In genomic region chr5:173016621-173017046, GRCh38 we compare ENCODE assay signal across 1 cellular context.
TF ChIP-seq lines count a peak whose summit lies in the region.

No MANE protein-coding gene starts in this region.

TF ChIP-seq in K562, 482 proteins besides CTCF, POLR2A, EP300 and RAD21:
- peak; percentile 34; the same call in 1 of the 2 replicates for TF ChIP-seq ARID1B (IDR thresholded peaks at IDR 0.05)
- TF ChIP-seq CREB5 (CRISPR knock-in tag; IDR thresholded peaks at IDR 0.05) = no peak
- TF ChIP-seq RERE (CRISPR knock-in tag; IDR thresholded peaks at IDR 0.05; ENCODE audit: borderline replicate concordance) = no peak
- TF ChIP-seq MECOM (CRISPR knock-in tag; IDR thresholded peaks at IDR 0.05) = no peak
- no peak for TF ChIP-seq FOXO4 (CRISPR knock-in tag; IDR thresholded peaks at IDR 0.05)
- TF ChIP-seq HOXB6 (CRISPR knock-in tag; IDR thresholded peaks at IDR 0.05; ENCODE audit: borderline replicate concordance) = no peak
- no peak for TF ChIP-seq ZNF717 (CRISPR knock-in tag; IDR thresholded peaks at IDR 0.05)
- no peak for TF ChIP-seq PBX2 (CRISPR knock-in tag; IDR thresholded peaks at IDR 0.05; ENCODE audit: low read depth)
- no peak for TF ChIP-seq PBX2 (tag; conservative IDR thresholded peaks at IDR 0.05; ENCODE audit: low read depth)
TF ChIP-seq in K562: peak in this region for 1.
